Comparison of ENCODE assay signal across 24 cellular contexts in the genomic region with DNA sequence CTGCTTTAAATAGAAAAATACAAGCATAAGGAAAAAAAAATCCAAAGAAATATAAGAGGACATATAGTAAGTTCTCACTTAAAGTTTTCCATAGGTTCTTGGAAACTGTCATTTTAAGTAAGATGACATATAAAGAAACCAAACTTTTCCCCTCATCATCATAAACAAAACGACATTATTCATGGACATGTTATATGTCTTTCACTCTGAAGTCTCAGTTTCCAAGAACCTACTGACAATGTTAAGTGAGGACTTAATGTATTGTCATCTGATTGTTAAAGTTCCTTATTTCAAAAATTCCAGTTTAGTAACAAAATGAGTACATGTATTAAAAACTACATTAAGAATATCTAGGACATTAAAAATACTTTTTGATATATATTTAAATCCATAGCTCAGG.
"Had no signal": no experiment of that assay in that cellular context is flagged by ENCODE, and none has a peak within 500 bp of the region (broad histone marks: within the 10 kb centered on the region; RNA-seq: fewer than 3 reads in every experiment).

No MANE protein-coding gene starts in this region.

- H3K4me1 ChIP-seq: colonic mucosa, foreskin keratinocyte, sigmoid colon, SJSA1, spleen, tibial artery had no signal

- H3K27ac ChIP-seq: brain microvascular endothelial cell, colonic mucosa, foreskin keratinocyte, sigmoid colon, SJSA1, spleen, tibial artery, VCaP had no signal

- H3K27me3 Mint-ChIP-seq: activated naive CD8-positive, alpha-beta T cell treated with anti-CD3 and anti-CD28 coated beads, Interleukin-2, amount 10 ng/mL, durations not matched to agents 7 days and 5 days; natural killer cell treated with Interleukin-12 subunit alpha and Interleukin-12 subunit beta and Interleukin-15 and Interleukin-18, amount 100 ng/mL, for 72 hours; stimulated activated naive B cell treated with anti-CD40 and anti-IgM and Interleukin-4, amounts not matched to agents 10 μg/mL and 1 μg/mL and 100 μg/mL, for 72 hours had no signal

- H3K27ac Mint-ChIP-seq: activated naive CD8-positive, alpha-beta T cell treated with anti-CD3 and anti-CD28 coated beads, Interleukin-2, amount 10 ng/mL, durations not matched to agents 7 days and 5 days; natural killer cell treated with Interleukin-12 subunit alpha and Interleukin-12 subunit beta and Interleukin-15 and Interleukin-18, amount 100 ng/mL, for 72 hours; stimulated activated naive B cell treated with anti-CD40 and anti-IgM and Interleukin-4, amounts not matched to agents 10 μg/mL and 1 μg/mL and 100 μg/mL, for 72 hours; T-helper 1 cell treated with Interleukin-12 subunit alpha and Interleukin-12 subunit beta and Interleukin-4 antibody, amounts not matched to agents 30 μg/mL and 1 μg/mL, for 36 hours had no signal

- H3K9me3 Mint-ChIP-seq: natural killer cell treated with Interleukin-12 subunit alpha and Interleukin-12 subunit beta and Interleukin-15 and Interleukin-18, amount 100 ng/mL, for 72 hours; stimulated activated naive B cell treated with anti-CD40 and anti-IgM and Interleukin-4, amounts not matched to agents 10 μg/mL and 1 μg/mL and 100 μg/mL, for 72 hours; T-helper 1 cell treated with Interleukin-12 subunit alpha and Interleukin-12 subunit beta and Interleukin-4 antibody, amounts not matched to agents 30 μg/mL and 1 μg/mL, for 36 hours had no signal

- H3K9me3 ChIP-seq: colonic mucosa, sigmoid colon, SJSA1, spleen, tibial artery had no signal

- DNase-seq: activated CD4-positive, alpha-beta T cell treated with anti-CD3 and anti-CD28 coated beads for 1 hour; activated CD8-positive, alpha-beta memory T cell treated with anti-CD3 and anti-CD28 coated beads for 24 hours; activated CD8-positive, alpha-beta memory T cell treated with anti-CD3 and anti-CD28 coated beads, Interleukin-2, amount 50 U/mL, for 48 hours; activated naive CD8-positive, alpha-beta T cell treated with anti-CD3 and anti-CD28 coated beads, Interleukin-2, amount 10 ng/mL, durations not matched to agents 7 days and 5 days; anterior cingulate cortex; brain microvascular endothelial cell; central memory CD4-positive, alpha-beta T cell; colonic mucosa; foreskin keratinocyte; glutamatergic neuron; hippocampal formation; islet precursor cell; sigmoid colon; spleen; stimulated activated CD4-positive, alpha-beta T cell treated with anti-CD3 and anti-CD28 coated beads, Interleukin-4, amount 100 ng/mL, for 4 hours; stimulated activated naive B cell treated with anti-CD40 and anti-IgM and Interleukin-4, amounts not matched to agents 10 μg/mL and 1 μg/mL and 100 μg/mL, for 72 hours; substantia nigra; tibial artery had no signal

- H3K36me3 ChIP-seq: brain microvascular endothelial cell, colonic mucosa, SJSA1, tibial artery had no signal

- H3K4me3 ChIP-seq: colonic mucosa, lung, sigmoid colon, SJSA1, spleen, tibial artery had no signal

- ATAC-seq: foreskin keratinocyte; natural killer cell treated with Interleukin-12 subunit alpha and Interleukin-12 subunit beta and Interleukin-15 and Interleukin-18, amount 100 ng/mL, for 72 hours; stimulated activated naive B cell treated with anti-CD40 and anti-IgM and Interleukin-4, amounts not matched to agents 10 μg/mL and 1 μg/mL and 100 μg/mL, for 72 hours had no signal

- FAIRE-seq: urothelium cell line had no signal

- H3K27me3 ChIP-seq: brain microvascular endothelial cell, colonic mucosa, foreskin keratinocyte, sigmoid colon, SJSA1, spleen, tibial artery had no signal

- H3K4me3 Mint-ChIP-seq: activated naive CD8-positive, alpha-beta T cell treated with anti-CD3 and anti-CD28 coated beads, Interleukin-2, amount 10 ng/mL, durations not matched to agents 7 days and 5 days; natural killer cell treated with Interleukin-12 subunit alpha and Interleukin-12 subunit beta and Interleukin-15 and Interleukin-18, amount 100 ng/mL, for 72 hours; stimulated activated naive B cell treated with anti-CD40 and anti-IgM and Interleukin-4, amounts not matched to agents 10 μg/mL and 1 μg/mL and 100 μg/mL, for 72 hours; T-helper 1 cell treated with Interleukin-12 subunit alpha and Interleukin-12 subunit beta and Interleukin-4 antibody, amounts not matched to agents 30 μg/mL and 1 μg/mL, for 36 hours had no signal
